Comparison of ENCODE assay signal across 31 cellular contexts in genomic region chr18:63997606-63998005, GRCh38. TPM values are rescaled to one million over a fixed set of nuclear protein-coding genes. Genes with fewer than 3 reads are reported as not detected.
"Had no signal": no experiment of that assay in that cellular context is flagged by ENCODE, and none has a peak within 500 bp of the region (broad histone marks: within the 10 kb centered on the region; RNA-seq: fewer than 3 reads in every experiment).

No MANE protein-coding gene starts in this region.

- H3K36me3 ChIP-seq: adrenal gland, ascending aorta, stomach had no signal

- H3K27ac ChIP-seq: adrenal gland, ascending aorta, hepatocyte, parathyroid adenoma, stomach, testis had no signal

- FAIRE-seq: TTC549 had no signal

- H3K36me3 Mint-ChIP-seq: stimulated activated effector memory CD8-positive, alpha-beta T cell treated with anti-CD3 and anti-CD28 coated beads, Interleukin-12 subunit alpha, Interleukin-12 subunit beta, amount 100 ng/mL, for 72 hours had no signal

- H3K27me3 Mint-ChIP-seq: activated B cell treated with CpG ODN at 0.5 μM for 24 hours, type B pancreatic cell had no signal

- H3K9ac ChIP-seq: parathyroid adenoma had no signal

- H3K4me2 ChIP-seq: hepatocyte had no signal

- DNase-seq: activated B cell treated with CpG ODN at 0.5 μM for 24 hours; activated CD4-positive, alpha-beta T cell treated with anti-CD3 and anti-CD28 coated beads for 36 hours; activated CD4-positive, alpha-beta T cell treated with anti-CD3 and anti-CD28 coated beads, Interleukin-2, amount 50 U/mL, for 48 hours; activated CD8-positive, alpha-beta memory T cell treated with anti-CD3 and anti-CD28 coated beads, Interleukin-2, amount 50 U/mL, for 48 hours; activated naive CD4-positive, alpha-beta T cell; activated T-cell treated with anti-CD3 and anti-CD28 coated beads, Interleukin-2, amount 50 U/mL, for 4 hours; adrenal gland; erythroblast; foreskin fibroblast; immature natural killer cell; left cardiac atrium; mesenchymal stem cell; nephron progenitor cell; right cardiac atrium; stimulated activated CD4-positive, alpha-beta T cell treated with anti-CD3 and anti-CD28 coated beads, Interleukin-1b, Interleukin-23, amount 100 ng/mL, for 48 hours; stomach; T-cell; testis had no signal

- H2AFZ ChIP-seq: hepatocyte, parathyroid adenoma had no signal

- H3K9me3 ChIP-seq: adrenal gland, ascending aorta, testis had no signal

- H3K4me3 ChIP-seq: adrenal gland, ascending aorta, hepatocyte, stomach, testis had no signal

- H3K4me3 Mint-ChIP-seq: activated B cell treated with CpG ODN at 0.5 μM for 24 hours; activated CD4-positive, alpha-beta T cell treated with anti-CD3 and anti-CD28 coated beads for 36 hours; activated naive CD8-positive, alpha-beta T cell; activated T-cell treated with anti-CD3 and anti-CD28 coated beads, Interleukin-2, amount 50 U/mL, for 4 hours; immature natural killer cell; nephron progenitor cell; stimulated activated effector memory CD8-positive, alpha-beta T cell treated with anti-CD3 and anti-CD28 coated beads, Interleukin-12 subunit alpha, Interleukin-12 subunit beta, amount 100 ng/mL, for 72 hours; T-cell; T-helper 2 cell treated with Interferon-gamma antibody and Interleukin-4, amounts not matched to agents 5 μg/mL and 100 μg/mL, for 36 hours; type B pancreatic cell had no signal

- H3K27me3 ChIP-seq: adrenal gland, ascending aorta, hepatocyte, testis had no signal

- H3K4me1 Mint-ChIP-seq: activated B cell treated with CpG ODN at 0.5 μM for 24 hours; immature natural killer cell; nephron progenitor cell; stimulated activated effector memory CD8-positive, alpha-beta T cell treated with anti-CD3 and anti-CD28 coated beads, Interleukin-12 subunit alpha, Interleukin-12 subunit beta, amount 100 ng/mL, for 72 hours had no signal

- H3K79me2 ChIP-seq: hepatocyte, parathyroid adenoma had no signal

- H3K4me1 ChIP-seq: adrenal gland, ascending aorta, parathyroid adenoma, stomach, testis had no signal

- H3K27ac Mint-ChIP-seq: activated B cell treated with CpG ODN at 0.5 μM for 24 hours; activated CD4-positive, alpha-beta T cell treated with anti-CD3 and anti-CD28 coated beads for 36 hours; activated naive CD8-positive, alpha-beta T cell; activated T-helper 2 cell treated with anti-CD3 and anti-CD28 coated beads, Interferon-gamma antibody, Interleukin-2, Interleukin-4, amounts not matched to agents 10 μg/mL and 5 μg/mL and 100 μg/mL, durations not matched to agents 14 hours and 24 hours and 36 hours; immature natural killer cell; nephron progenitor cell; stimulated activated effector memory CD8-positive, alpha-beta T cell treated with anti-CD3 and anti-CD28 coated beads, Interleukin-12 subunit alpha, Interleukin-12 subunit beta, amount 100 ng/mL, for 72 hours; T-cell; T-helper 2 cell treated with Interferon-gamma antibody and Interleukin-4, amounts not matched to agents 5 μg/mL and 100 μg/mL, for 36 hours; type B pancreatic cell had no signal

RNA-seq across cellular contexts. Expression of gene HMSD, which starts 48.5 kb away (rescaled TPM):
- total RNA-seq: ascending aorta, chondrocyte, mononuclear cell, pulmonary artery endothelial cell, skeletal muscle tissue, stomach had no signal
- polyA plus RNA-seq: hepatocyte, immature natural killer cell had no signal
